In genomic region chr12:49298160-49298559, GRCh38 we compare ENCODE assay signal across 13 cellular contexts. TPM values are rescaled to one million over a fixed set of nuclear protein-coding genes. Genes with fewer than 3 reads are reported as not detected.
DNase-seq lines count a peak whose midpoint lies in the region; ATAC-seq, FAIRE-seq and TF ChIP-seq lines count a peak whose summit lies in the region.
"Had no signal": no experiment of that assay in that cellular context is flagged by ENCODE, and none has a peak within 500 bp of the region (broad histone marks: within the 10 kb centered on the region; RNA-seq: fewer than 3 reads in every experiment).

No MANE protein-coding gene starts in this region.

- H3K4me1 Mint-ChIP-seq in stimulated activated naive CD8-positive, alpha-beta T cell treated with anti-CD3 and anti-CD28 coated beads, Interleukin-15, amount 100 ng/mL, for 72 hours, result peaks cover 28% of the 10 kb centered on the region

- H2AFZ ChIP-seq in PC-3 (ENCODE audit: low read length), result no peak overlapping the region; the same call in 1 of the 2 replicates
- H2AFZ ChIP-seq in endothelial cell of umbilical vein (ENCODE audit: low read depth, low read length), result no peak overlapping the region

- no peaks in the 10 kb centered on the region for H3K79me2 ChIP-seq in PC-3 (ENCODE audit: low read length)
- no peaks in the 10 kb centered on the region for H3K79me2 ChIP-seq in endothelial cell of umbilical vein (ENCODE audit: control insufficient read depth, insufficient read depth, low read length)

- peaks cover 85% of the 10 kb centered on the region for H3K27me3 Mint-ChIP-seq in stimulated activated naive CD8-positive, alpha-beta T cell treated with anti-CD3 and anti-CD28 coated beads, Interleukin-15, amount 100 ng/mL, for 72 hours

- no peak for TF ChIP-seq POLR2A in endothelial cell of umbilical vein (IDR thresholded peaks at IDR 0.05; ENCODE audit: low read depth, low read length)

- H3K9me3 ChIP-seq in PC-3 (ENCODE audit: low read length) (no peaks in the 10 kb centered on the region), endothelial cell of umbilical vein (replicated peaks; ENCODE audit: control insufficient read depth, insufficient read depth, low read length) (no peaks in the 10 kb centered on the region), upper lobe of right lung (no peaks in the 10 kb centered on the region)
- H3K9me3 ChIP-seq: gastroesophageal sphincter, thoracic aorta had no signal

- CTCF ChIA-PET in PC-3 (lab: Charles Lee), result interaction anchor here (0.7 to 2.1 kb wide), 7 partner anchors 25 to 282 kb away, joined by 3 to 14 read pairs (median 5); partner anchors contain the start of gene TROAP
- CTCF ChIA-PET in endothelial cell of umbilical vein (lab: Charles Lee), result interaction anchor here (1.7 to 12.9 kb wide), 6 partner anchors 9 to 60 kb away, joined by 6 to 173 read pairs (median 13); partner anchors contain the start of genes DNAJC22 and TROAP

- H3K27ac ChIP-seq in PC-3 (ENCODE audit: low read length) (no peak overlapping the region), endothelial cell of umbilical vein (ENCODE audit: insufficient read depth, low read depth, low read length) (no peak overlapping the region), upper lobe of right lung (no peak overlapping the region)
- H3K27ac ChIP-seq: gastroesophageal sphincter, thoracic aorta had no signal

- POLR2A ChIA-PET in PC-3 (lab: Charles Lee; ENCODE audit: unreplicated experiment) (interaction anchor here (0.6 kb wide), 1 partner anchor 27 kb away, joined by 3 read pairs; no protein-coding TSS in a partner anchor), endothelial cell of umbilical vein (lab: Charles Lee) (no interaction called here)

- FAIRE-seq in endothelial cell of umbilical vein (lab: Jason Lieb, UNC), result no peak
- FAIRE-seq: astrocyte had no signal

- H3K36me3 ChIP-seq in PC-3 (ENCODE audit: low read depth, low read length) (no peaks in the 10 kb centered on the region), endothelial cell of umbilical vein (ENCODE audit: control insufficient read depth in 2 of 2, extremely low read depth in 1 of 2, insufficient read depth in 2 of 2, low read length in 2 of 2) (no peaks in the 10 kb centered on the region), upper lobe of right lung (no peaks in the 10 kb centered on the region)
- H3K36me3 ChIP-seq: gastroesophageal sphincter, thoracic aorta had no signal

- BruUV-seq in PC-3 (replicated peaks; lab: Mats Ljungman, UMichigan) (no TSS peak), endothelial cell of umbilical vein (replicated peaks; lab: Mats Ljungman, UMichigan) (no TSS peak)

- H4K20me1 ChIP-seq in PC-3 (ENCODE audit: low read length), result no peaks in the 10 kb centered on the region
- H4K20me1 ChIP-seq in endothelial cell of umbilical vein (replicated peaks; ENCODE audit: control insufficient read depth, extremely low read depth, insufficient read depth, low read length), result no peaks in the 10 kb centered on the region

- intact Hi-C loops in PC-3 (cut with micrococcal nuclease), result loop anchor here (1.0 kb wide), 1 partner anchor 39 kb away; the partner anchor contains the start of gene C1QL4
- intact Hi-C loops in endothelial cell of umbilical vein (cut with micrococcal nuclease), result no loop called here
- intact Hi-C loops in upper lobe of right lung (cut with DNase I), result no loop called here

- peak; percentile 31 for ATAC-seq in stimulated activated naive CD8-positive, alpha-beta T cell treated with anti-CD3 and anti-CD28 coated beads, Interleukin-15, amount 100 ng/mL, for 72 hours
- no peak for ATAC-seq in stimulated activated naive CD8-positive, alpha-beta T cell treated with anti-CD3 and anti-CD28 coated beads, Interleukin-15, Interleukin-2, amounts not matched to agents 100 U/mL and 50 U/mL, for 24 hours
- ATAC-seq in PC-3, result peak; percentile 57
- peak; percentile 23 for ATAC-seq in upper lobe of right lung
- ATAC-seq in GM21367 (IDR thresholded peaks at IDR 0.05; ENCODE audit: unreplicated experiment), result no peak
- ATAC-seq: gastroesophageal sphincter had no signal

- H3K4me2 ChIP-seq in PC-3 (ENCODE audit: low read length), result peak overlapping the region; percentile 96; the same call in 1 of the 2 replicates
- H3K4me2 ChIP-seq in endothelial cell of umbilical vein (ENCODE audit: insufficient read depth, low read length), result no peak overlapping the region

- no peaks in the 10 kb centered on the region for H3F3A ChIP-seq in PC-3 (ENCODE audit: low read length, unreplicated experiment)

- TF ChIP-seq CTCF in PC-3 (conservative IDR thresholded peaks at IDR 0.05; ENCODE audit: low read depth, low read length) (peak; percentile 58), endothelial cell of umbilical vein (IDR thresholded peaks at IDR 0.05; ENCODE audit: extremely low read depth in 1 of 2, insufficient read depth in 1 of 2, low read depth in 1 of 2, low read length in 2 of 2) (peak; percentile 5 to 6), upper lobe of right lung (IDR thresholded peaks at IDR 0.05) (no peak)

- H3K9ac ChIP-seq in PC-3 (ENCODE audit: low read length), result no peak overlapping the region
- H3K9ac ChIP-seq in endothelial cell of umbilical vein (replicated peaks; ENCODE audit: extremely low read depth, insufficient read depth, low read length), result no peak overlapping the region

- dilution Hi-C loops in endothelial cell of umbilical vein (cut with MboI; ENCODE audit: extremely low pct_ligation_motif_present, low sequenced_read_pairs), result no loop called here

- H3K9me1 ChIP-seq in endothelial cell of umbilical vein (replicated peaks; ENCODE audit: control insufficient read depth, extremely low read depth, insufficient read depth, low read length), result no peaks in the 10 kb centered on the region

- no peak overlapping the region for H3K27ac Mint-ChIP-seq in stimulated activated naive CD8-positive, alpha-beta T cell treated with anti-CD3 and anti-CD28 coated beads, Interleukin-15, amount 100 ng/mL, for 72 hours
- H3K27ac Mint-ChIP-seq: CD4-positive, CD25-positive, alpha-beta regulatory T cell had no signal

- H3K4me1 ChIP-seq in PC-3 (ENCODE audit: insufficient read depth, low read length), result peaks cover 12% of the 10 kb centered on the region
- H3K4me1 ChIP-seq in endothelial cell of umbilical vein (ENCODE audit: control insufficient read depth, extremely low read depth, insufficient read depth, low read length), result peaks cover 3% of the 10 kb centered on the region
- peaks cover 21% of the 10 kb centered on the region for H3K4me1 ChIP-seq in upper lobe of right lung

- H3K9me3 Mint-ChIP-seq in stimulated activated naive CD8-positive, alpha-beta T cell treated with anti-CD3 and anti-CD28 coated beads, Interleukin-15, amount 100 ng/mL, for 72 hours, result no peaks in the 10 kb centered on the region

- H3K27me3 ChIP-seq in PC-3 (ENCODE audit: low read length) (no peaks in the 10 kb centered on the region), endothelial cell of umbilical vein (ENCODE audit: control insufficient read depth in 2 of 2, insufficient read depth in 2 of 2, low read length in 2 of 2) (peaks cover 32 to 42% of the 10 kb centered on the region in 2 experiments), upper lobe of right lung (peaks cover 50% of the 10 kb centered on the region)

- no peaks in the 10 kb centered on the region for H3K9me2 ChIP-seq in PC-3 (replicated peaks; ENCODE audit: low read length)

- no peak for DNase-seq in stimulated activated naive CD8-positive, alpha-beta T cell treated with anti-CD3 and anti-CD28 coated beads, Interleukin-15, amount 100 ng/mL, for 72 hours
- DNase-seq in stimulated activated naive CD8-positive, alpha-beta T cell treated with anti-CD3 and anti-CD28 coated beads, Interleukin-15, Interleukin-2, amounts not matched to agents 100 U/mL and 50 U/mL, for 24 hours, result no peak
- DNase-seq in PC-3, result peak; percentile 44
- no peak for DNase-seq in endothelial cell of umbilical vein (ENCODE audit: low read depth, low spot score)
- no peak for DNase-seq in upper lobe of right lung
- no peak for DNase-seq in cerebellar nuclear complex (lab: John Stamatoyannopoulos, UW)
- DNase-seq in cerebellum (ENCODE audit: low spot score), result no peak
- DNase-seq: activated CD4-positive, CD25-positive, alpha-beta regulatory T cell had no signal

- peak overlapping the region in 1 of 2 donors; percentile 72 for H3K4me3 Mint-ChIP-seq in stimulated activated naive CD8-positive, alpha-beta T cell treated with anti-CD3 and anti-CD28 coated beads, Interleukin-15, amount 100 ng/mL, for 72 hours

- H3K4me3 ChIP-seq in PC-3 (ENCODE audit: low read length), result no peak overlapping the region
- H3K4me3 ChIP-seq in endothelial cell of umbilical vein (replicated peaks in 1 of 3; ENCODE audit: insufficient read depth in 1 of 3, low read depth in 1 of 3, low read length in 3 of 3), result no peak overlapping the region
- no peak overlapping the region for H3K4me3 ChIP-seq in upper lobe of right lung
- H3K4me3 ChIP-seq: thoracic aorta had no signal

RNA-seq across cellular contexts. Expression of gene PRPH, which starts 3.2 kb away (rescaled TPM):
- total RNA-seq in PC-3 (2014; rRNA removed) (0.15 TPM in 1 of 2 replicates, not detected in the other), endothelial cell of umbilical vein (not detected in 2 replicates), upper lobe of right lung (not detected), cerebellum (3.1 TPM)
- not detected in 2 replicates for polyA plus RNA-seq in endothelial cell of umbilical vein
- not detected in 2 replicates for polyA plus RNA-seq in endothelial cell of umbilical vein (2011; cell fraction: cytosol; rRNA removed)
- polyA plus RNA-seq in endothelial cell of umbilical vein (2011; cell fraction: nucleus; rRNA removed), result 0.45 and 0.49 TPM in 2 replicates
- polyA plus RNA-seq in endothelial cell of umbilical vein (2012), result not detected in 2 replicates
- polyA minus RNA-seq in endothelial cell of umbilical vein, result not detected in 2 replicates
- polyA minus RNA-seq in endothelial cell of umbilical vein (2011; cell fraction: cytosol; rRNA and poly(A)+ RNA removed), result not detected
- polyA minus RNA-seq in endothelial cell of umbilical vein (2011; cell fraction: nucleus; rRNA and poly(A)+ RNA removed), result not detected in 2 replicates
- total RNA-seq: astrocyte; CD4-positive, CD25-positive, alpha-beta regulatory T cell had no signal

RNA-seq across cellular contexts. Expression of gene TROAP, which starts 24.9 kb away (rescaled TPM):
- 99.2 and 103 TPM in 2 replicates for total RNA-seq in PC-3 (2014; rRNA removed)
- 62.4 and 68.6 TPM in 2 replicates for total RNA-seq in endothelial cell of umbilical vein
- 27.3 and 31.7 TPM in 2 replicates for polyA plus RNA-seq in endothelial cell of umbilical vein
- 47.3 and 53.1 TPM in 2 replicates for polyA plus RNA-seq in endothelial cell of umbilical vein (2011; cell fraction: cytosol; rRNA removed)
- polyA plus RNA-seq in endothelial cell of umbilical vein (2011; cell fraction: nucleus; rRNA removed), result 127 and 133 TPM in 2 replicates
- polyA plus RNA-seq in endothelial cell of umbilical vein (2012), result 21.3 and 57.6 TPM in 2 replicates
- polyA minus RNA-seq in endothelial cell of umbilical vein, result 20.6 and 29.7 TPM in 2 replicates
- 41.8 TPM for polyA minus RNA-seq in endothelial cell of umbilical vein (2011; cell fraction: cytosol; rRNA and poly(A)+ RNA removed)
- 34.9 and 40.2 TPM in 2 replicates for polyA minus RNA-seq in endothelial cell of umbilical vein (2011; cell fraction: nucleus; rRNA and poly(A)+ RNA removed)
- total RNA-seq in upper lobe of right lung, result 0.96 TPM
- 6.7 TPM for total RNA-seq in cerebellum

RNA-seq across cellular contexts. Expression of gene TUBA1C, which starts 33.3 kb away (rescaled TPM):
- 1,285 and 1,376 TPM in 2 replicates for total RNA-seq in PC-3 (2014; rRNA removed)
- total RNA-seq in endothelial cell of umbilical vein, result 515 and 523 TPM in 2 replicates
- polyA plus RNA-seq in endothelial cell of umbilical vein, result 2,063 and 2,352 TPM in 2 replicates
- polyA plus RNA-seq in endothelial cell of umbilical vein (2011; cell fraction: cytosol; rRNA removed), result 1,483 and 1,881 TPM in 2 replicates
- 831 and 861 TPM in 2 replicates for polyA plus RNA-seq in endothelial cell of umbilical vein (2011; cell fraction: nucleus; rRNA removed)
- polyA plus RNA-seq in endothelial cell of umbilical vein (2012), result 624 and 1,156 TPM in 2 replicates
- 1,491 and 1,574 TPM in 2 replicates for polyA minus RNA-seq in endothelial cell of umbilical vein
- 697 TPM for polyA minus RNA-seq in endothelial cell of umbilical vein (2011; cell fraction: cytosol; rRNA and poly(A)+ RNA removed)
- 181 and 302 TPM in 2 replicates for polyA minus RNA-seq in endothelial cell of umbilical vein (2011; cell fraction: nucleus; rRNA and poly(A)+ RNA removed)
- total RNA-seq in upper lobe of right lung, result 113 TPM
- 46.1 TPM for total RNA-seq in cerebellum

RNA-seq across cellular contexts. Expression of gene C1QL4, which starts 38.8 kb away (rescaled TPM):
- total RNA-seq in PC-3 (2014; rRNA removed) (5.3 and 6.9 TPM in 2 replicates), endothelial cell of umbilical vein (not detected in 2 replicates), upper lobe of right lung (not detected), cerebellum (2.7 TPM)
- not detected in 2 replicates for polyA plus RNA-seq in endothelial cell of umbilical vein
- polyA plus RNA-seq in endothelial cell of umbilical vein (2011; cell fraction: cytosol; rRNA removed), result 0.03 TPM in 1 of 2 replicates, not detected in the other
- polyA plus RNA-seq in endothelial cell of umbilical vein (2011; cell fraction: nucleus; rRNA removed), result not detected in 2 replicates
- not detected in 2 replicates for polyA plus RNA-seq in endothelial cell of umbilical vein (2012)
- polyA minus RNA-seq in endothelial cell of umbilical vein, result not detected in 2 replicates
- 0.41 TPM for polyA minus RNA-seq in endothelial cell of umbilical vein (2011; cell fraction: cytosol; rRNA and poly(A)+ RNA removed)
- not detected in 2 replicates for polyA minus RNA-seq in endothelial cell of umbilical vein (2011; cell fraction: nucleus; rRNA and poly(A)+ RNA removed)
- total RNA-seq: CD4-positive, CD25-positive, alpha-beta regulatory T cell; gastroesophageal sphincter; thoracic aorta had no signal
- polyA plus RNA-seq: CD4-positive, CD25-positive, alpha-beta regulatory T cell had no signal

RNA-seq across cellular contexts. Expression of gene DNAJC22, which starts 48.5 kb away (rescaled TPM):
- total RNA-seq in PC-3 (2014; rRNA removed) (12.9 and 16.8 TPM in 2 replicates), endothelial cell of umbilical vein (1.1 and 1.3 TPM in 2 replicates), upper lobe of right lung (0.67 TPM), cerebellum (1.4 TPM)
- polyA plus RNA-seq in endothelial cell of umbilical vein, result 1.4 TPM in 2 replicates
- 1.2 TPM in 2 replicates for polyA plus RNA-seq in endothelial cell of umbilical vein (2011; cell fraction: cytosol; rRNA removed)
- polyA plus RNA-seq in endothelial cell of umbilical vein (2011; cell fraction: nucleus; rRNA removed), result 0.96 and 0.98 TPM in 2 replicates
- polyA plus RNA-seq in endothelial cell of umbilical vein (2012), result 0.15 and 1.3 TPM in 2 replicates
- polyA minus RNA-seq in endothelial cell of umbilical vein, result 1.3 and 1.4 TPM in 2 replicates
- 1.1 TPM for polyA minus RNA-seq in endothelial cell of umbilical vein (2011; cell fraction: cytosol; rRNA and poly(A)+ RNA removed)
- polyA minus RNA-seq in endothelial cell of umbilical vein (2011; cell fraction: nucleus; rRNA and poly(A)+ RNA removed), result 0.34 and 0.43 TPM in 2 replicates
- total RNA-seq: CD4-positive, CD25-positive, alpha-beta regulatory T cell had no signal
- polyA plus RNA-seq: CD4-positive, CD25-positive, alpha-beta regulatory T cell had no signal

Comparison
In these comparisons a context has a peak if more than half of its experiments do, and no peak if none do; other contexts are left out.
1. ATAC-seq: peak in stimulated activated naive CD8-positive, alpha-beta T cell treated with anti-CD3 and anti-CD28 coated beads, Interleukin-15, amount 100 ng/mL, for 72 hours (single experiment), PC-3 (single experiment) and upper lobe of right lung (single experiment); none in stimulated activated naive CD8-positive, alpha-beta T cell treated with anti-CD3 and anti-CD28 coated beads, Interleukin-15, Interleukin-2, amounts not matched to agents 100 U/mL and 50 U/mL, for 24 hours (single experiment) and GM21367 (single experiment).